In genomic region chr19:317710-318508, GRCh38 we compare ENCODE assay signal across 17 cellular contexts.
"Had no signal": no experiment of that assay in that cellular context is flagged by ENCODE, and none has a peak within 500 bp of the region (broad histone marks: within the 10 kb centered on the region; RNA-seq: fewer than 3 reads in every experiment).

No MANE protein-coding gene starts in this region.

- H3K27me3 Mint-ChIP-seq: activated naive CD8-positive, alpha-beta T cell had no signal

- H3K36me3 Mint-ChIP-seq: natural killer cell had no signal

- H3K36me3 ChIP-seq: uterus had no signal

- ATAC-seq: natural killer cell had no signal

- H3K9me3 ChIP-seq: tibial artery, uterus had no signal

- H3K27me3 ChIP-seq: esophagus muscularis mucosa, tibial artery, uterus had no signal

- H3K4me1 ChIP-seq: tibial artery, uterus had no signal

- H3K4me3 Mint-ChIP-seq: activated naive CD8-positive, alpha-beta T cell; activated T-helper 1 cell treated with anti-CD3 and anti-CD28 coated beads, Interleukin-12 subunit alpha, Interleukin-12 subunit beta, Interleukin-2, Interleukin-4 antibody, amounts not matched to agents 30 ng/mL and 10 ng/mL and 1 ng/mL, durations not matched to agents 14 hours and 24 hours and 36 hours; natural killer cell had no signal

- DNase-seq: activated CD4-positive, alpha-beta T cell treated with anti-CD3 and anti-CD28 coated beads, Interleukin-2, amount 50 U/mL, for 4 hours; activated T-cell treated with anti-CD3 and anti-CD28 coated beads for 4 hours; central memory CD4-positive, alpha-beta T cell; hypothalamus; natural killer cell; stimulated activated CD4-positive, alpha-beta T cell treated with anti-CD3 and anti-CD28 coated beads, Interleukin-2, amount 100 ng/mL, for 24 hours; stimulated activated naive CD4-positive, alpha-beta T cell treated with Interleukin-2 at 50 U/mL for 16 hours; substantia nigra; SW 1271; T-helper 2 cell; uterus had no signal

- H3K4me3 ChIP-seq: coronary artery, esophagus muscularis mucosa, lung, tibial artery, uterus had no signal

- H3K27ac ChIP-seq: coronary artery, esophagus muscularis mucosa, tibial artery, uterus had no signal

- H3K9me3 Mint-ChIP-seq: natural killer cell had no signal

- H3K27ac Mint-ChIP-seq: activated naive CD8-positive, alpha-beta T cell; activated T-helper 1 cell treated with anti-CD3 and anti-CD28 coated beads, Interleukin-12 subunit alpha, Interleukin-12 subunit beta, Interleukin-2, Interleukin-4 antibody, amounts not matched to agents 30 ng/mL and 10 ng/mL and 1 ng/mL, durations not matched to agents 14 hours and 24 hours and 36 hours; natural killer cell had no signal
